1 cellular context compared by ENCODE assay signal in the genomic region with DNA sequence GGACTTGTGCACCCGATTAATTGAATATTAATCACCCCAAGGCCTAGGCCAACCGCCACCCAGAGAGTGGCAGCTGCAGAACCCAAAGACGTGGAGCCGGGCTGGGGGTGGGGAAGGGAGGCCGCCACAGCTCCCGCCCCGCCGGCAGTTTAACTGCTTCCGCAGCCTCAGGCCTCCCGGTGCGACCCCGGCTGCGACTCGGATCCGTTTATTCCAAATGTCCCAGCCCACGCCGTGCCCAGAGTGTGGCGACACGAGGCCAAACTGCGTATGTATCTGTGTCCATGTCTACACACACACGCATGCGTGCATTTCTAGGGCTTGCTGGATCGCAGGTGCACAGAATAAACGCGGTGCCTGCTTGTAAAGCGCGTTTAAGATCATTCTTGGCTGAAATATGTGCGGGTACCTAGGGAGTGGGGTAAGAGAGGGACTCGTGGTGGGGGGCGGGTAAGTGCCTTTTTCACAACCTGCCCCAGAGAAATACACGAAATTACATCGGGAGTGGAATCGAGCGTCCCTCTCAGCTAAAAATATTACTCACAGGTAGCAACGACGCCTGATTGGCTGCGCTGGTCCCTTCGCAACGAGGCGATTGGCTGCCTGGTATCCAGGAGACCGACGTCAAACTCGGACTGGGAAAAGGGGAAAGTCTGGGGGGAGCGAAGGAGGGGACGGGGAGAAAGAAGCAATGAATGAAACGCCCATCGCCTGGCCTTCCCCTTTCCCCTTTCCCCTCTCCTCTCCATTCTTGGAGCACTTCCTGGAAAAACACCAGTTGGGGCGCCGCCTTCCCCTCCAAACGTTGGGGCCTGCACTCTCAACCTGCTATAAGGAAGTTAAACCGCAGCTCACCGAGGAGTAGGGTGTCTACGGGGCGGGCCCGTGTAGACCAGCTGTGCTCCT.
TF ChIP-seq lines count a peak whose summit lies in the region.

No MANE protein-coding gene starts in this region.

TF ChIP-seq in HepG2, 621 proteins besides CTCF, POLR2A, EP300 and RAD21 (continued from another document and continues in another):
- TF ChIP-seq ISL2 (CRISPR knock-in tag; IDR thresholded peaks at IDR 0.05) = no peak; the same call in 1 of the 2 replicates
- peak; percentile 81 for TF ChIP-seq ZHX1 (CRISPR knock-in tag; IDR thresholded peaks at IDR 0.05; ENCODE audit: low read depth)
- TF ChIP-seq NR1H2 (CRISPR knock-in tag; IDR thresholded peaks at IDR 0.05; ENCODE audit: borderline replicate concordance, low read depth) = no peak
- TF ChIP-seq, protein P1, sequence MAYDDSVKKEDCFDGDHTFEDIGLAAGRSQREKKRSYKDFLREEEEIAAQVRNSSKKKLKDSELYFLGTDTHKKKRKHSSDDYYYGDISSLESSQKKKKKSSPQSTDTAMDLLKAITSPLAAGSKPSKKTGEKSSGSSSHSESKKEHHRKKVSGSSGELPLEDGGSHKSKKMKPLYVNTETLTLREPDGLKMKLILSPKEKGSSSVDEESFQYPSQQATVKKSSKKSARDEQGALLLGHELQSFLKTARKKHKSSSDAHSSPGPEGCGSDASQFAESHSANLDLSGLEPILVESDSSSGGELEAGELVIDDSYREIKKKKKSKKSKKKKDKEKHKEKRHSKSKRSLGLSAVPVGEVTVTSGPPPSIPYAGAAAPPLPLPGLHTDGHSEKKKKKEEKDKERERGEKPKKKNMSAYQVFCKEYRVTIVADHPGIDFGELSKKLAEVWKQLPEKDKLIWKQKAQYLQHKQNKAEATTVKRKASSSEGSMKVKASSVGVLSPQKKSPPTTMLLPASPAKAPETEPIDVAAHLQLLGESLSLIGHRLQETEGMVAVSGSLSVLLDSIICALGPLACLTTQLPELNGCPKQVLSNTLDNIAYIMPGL (CRISPR knock-in tag; IDR thresholded peaks at IDR 0.05; ENCODE audit: borderline replicate concordance in 1 of 2, low read depth in 1 of 2) = peak; percentile 16 to 85; a peak in 2 of 4 replicates
- 0 out of 2 replicates have a peak, but pooled peaks have one; percentile 14 for TF ChIP-seq ZNF337 (CRISPR knock-in tag; IDR thresholded peaks at IDR 0.05; ENCODE audit: borderline replicate concordance, low read depth)
- no peak for TF ChIP-seq HOXD1 (CRISPR knock-in tag; IDR thresholded peaks at IDR 0.05)
- peak; percentile 96 for TF ChIP-seq ZFX (CRISPR knock-in tag; IDR thresholded peaks at IDR 0.05; ENCODE audit: low read depth)
- no peak for TF ChIP-seq MAFF (IDR thresholded peaks at IDR 0.05; ENCODE audit: low read depth, low read length)
- TF ChIP-seq ZNF646 (CRISPR knock-in tag; IDR thresholded peaks at IDR 0.05) = 0 out of 2 replicates have a peak, but pooled peaks have one; percentile 46
- TF ChIP-seq ZNF546 (CRISPR knock-in tag; conservative IDR thresholded peaks at IDR 0.05) = no peak
- TF ChIP-seq, protein P2, sequence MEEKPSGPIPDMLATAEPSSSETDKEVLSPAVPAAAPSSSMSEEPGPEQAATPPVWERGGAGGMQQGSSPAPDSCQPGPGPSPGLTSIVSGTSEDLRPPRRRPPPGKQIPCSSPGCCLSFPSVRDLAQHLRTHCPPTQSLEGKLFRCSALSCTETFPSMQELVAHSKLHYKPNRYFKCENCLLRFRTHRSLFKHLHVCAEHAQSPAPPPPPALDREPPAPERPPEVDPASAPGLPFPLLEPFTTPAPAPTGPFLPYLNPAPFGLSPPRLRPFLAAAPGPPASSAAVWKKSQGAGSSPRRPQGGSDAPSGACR (CRISPR knock-in tag; IDR thresholded peaks at IDR 0.05) = peak; percentile 43
- TF ChIP-seq RFXANK (CRISPR knock-in tag; IDR thresholded peaks at IDR 0.05) = peak; percentile 97
- peak; percentile 67; the same call in 1 of the 2 replicates for TF ChIP-seq NCOA2 (CRISPR knock-in tag; IDR thresholded peaks at IDR 0.05)
- TF ChIP-seq, protein P3, sequence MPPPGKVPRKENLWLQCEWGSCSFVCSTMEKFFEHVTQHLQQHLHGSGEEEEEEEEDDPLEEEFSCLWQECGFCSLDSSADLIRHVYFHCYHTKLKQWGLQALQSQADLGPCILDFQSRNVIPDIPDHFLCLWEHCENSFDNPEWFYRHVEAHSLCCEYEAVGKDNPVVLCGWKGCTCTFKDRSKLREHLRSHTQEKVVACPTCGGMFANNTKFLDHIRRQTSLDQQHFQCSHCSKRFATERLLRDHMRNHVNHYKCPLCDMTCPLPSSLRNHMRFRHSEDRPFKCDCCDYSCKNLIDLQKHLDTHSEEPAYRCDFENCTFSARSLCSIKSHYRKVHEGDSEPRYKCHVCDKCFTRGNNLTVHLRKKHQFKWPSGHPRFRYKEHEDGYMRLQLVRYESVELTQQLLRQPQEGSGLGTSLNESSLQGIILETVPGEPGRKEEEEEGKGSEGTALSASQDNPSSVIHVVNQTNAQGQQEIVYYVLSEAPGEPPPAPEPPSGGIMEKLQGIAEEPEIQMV (CRISPR knock-in tag; IDR thresholded peaks at IDR 0.05; ENCODE audit: low read depth) = peak; percentile 32; the same call in 1 of the 2 replicates
- TF ChIP-seq ADNP (CRISPR knock-in tag; IDR thresholded peaks at IDR 0.05) = no peak
- no peak for TF ChIP-seq TRIM24 (CRISPR knock-in tag; IDR thresholded peaks at IDR 0.05)
- peak; percentile 79 for TF ChIP-seq POLR2G (IDR thresholded peaks at IDR 0.05; ENCODE audit: low read depth, low read length)
- TF ChIP-seq ZNF207 (IDR thresholded peaks at IDR 0.05; ENCODE audit: borderline replicate concordance) = no peak
- TF ChIP-seq, protein P4, sequence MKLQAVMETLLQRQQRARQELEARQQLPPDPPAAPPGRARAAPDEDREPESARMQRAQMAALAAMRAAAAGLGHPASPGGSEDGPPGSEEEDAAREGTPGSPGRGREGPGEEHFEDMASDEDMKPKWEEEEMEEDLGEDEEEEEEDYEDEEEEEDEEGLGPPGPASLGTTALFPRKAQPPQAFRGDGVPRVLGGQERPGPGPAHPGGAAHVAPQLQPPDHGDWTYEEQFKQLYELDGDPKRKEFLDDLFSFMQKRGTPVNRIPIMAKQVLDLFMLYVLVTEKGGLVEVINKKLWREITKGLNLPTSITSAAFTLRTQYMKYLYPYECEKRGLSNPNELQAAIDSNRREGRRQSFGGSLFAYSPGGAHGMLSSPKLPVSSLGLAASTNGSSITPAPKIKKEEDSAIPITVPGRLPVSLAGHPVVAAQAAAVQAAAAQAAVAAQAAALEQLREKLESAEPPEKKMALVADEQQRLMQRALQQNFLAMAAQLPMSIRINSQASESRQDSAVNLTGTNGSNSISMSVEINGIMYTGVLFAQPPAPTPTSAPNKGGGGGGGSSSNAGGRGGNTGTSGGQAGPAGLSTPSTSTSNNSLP (IDR thresholded peaks at IDR 0.05; ENCODE audit: low read depth, low read length) = no peak
- no peak for TF ChIP-seq SOX6 (IDR thresholded peaks at IDR 0.05)
- peak; percentile 63 for TF ChIP-seq SOX6 (CRISPR knock-in tag; IDR thresholded peaks at IDR 0.05)
- no peak for TF ChIP-seq SRSF4 (IDR thresholded peaks at IDR 0.05; ENCODE audit: low read depth, low read length, poor library complexity, severe bottlenecking)
- peak; percentile 77; the same call in 1 of the 2 replicates for TF ChIP-seq ZNF333 (CRISPR knock-in tag; IDR thresholded peaks at IDR 0.05; ENCODE audit: borderline replicate concordance)
- TF ChIP-seq FOXA1 (IDR thresholded peaks at IDR 0.05) = no peak
- TF ChIP-seq FOXA1 (CRISPR knock-in tag; IDR thresholded peaks at IDR 0.05) = peak; percentile 38; the same call in 1 of the 2 replicates
- no peak for TF ChIP-seq ARID2 (CRISPR knock-in tag; IDR thresholded peaks at IDR 0.05; ENCODE audit: borderline replicate concordance)
- TF ChIP-seq, protein P5, sequence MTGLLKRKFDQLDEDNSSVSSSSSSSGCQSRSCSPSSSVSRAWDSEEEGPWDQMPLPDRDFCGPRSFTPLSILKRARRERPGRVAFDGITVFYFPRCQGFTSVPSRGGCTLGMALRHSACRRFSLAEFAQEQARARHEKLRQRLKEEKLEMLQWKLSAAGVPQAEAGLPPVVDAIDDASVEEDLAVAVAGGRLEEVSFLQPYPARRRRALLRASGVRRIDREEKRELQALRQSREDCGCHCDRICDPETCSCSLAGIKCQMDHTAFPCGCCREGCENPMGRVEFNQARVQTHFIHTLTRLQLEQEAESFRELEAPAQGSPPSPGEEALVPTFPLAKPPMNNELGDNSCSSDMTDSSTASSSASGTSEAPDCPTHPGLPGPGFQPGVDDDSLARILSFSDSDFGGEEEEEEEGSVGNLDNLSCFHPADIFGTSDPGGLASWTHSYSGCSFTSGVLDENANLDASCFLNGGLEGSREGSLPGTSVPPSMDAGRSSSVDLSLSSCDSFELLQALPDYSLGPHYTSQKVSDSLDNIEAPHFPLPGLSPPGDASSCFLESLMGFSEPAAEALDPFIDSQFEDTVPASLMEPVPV (CRISPR knock-in tag; IDR thresholded peaks at IDR 0.05) = no peak; the same call in none of the 2 replicates
- TF ChIP-seq ZNF101 (CRISPR knock-in tag; IDR thresholded peaks at IDR 0.05; ENCODE audit: borderline replicate concordance, low read depth) = no peak
- TF ChIP-seq JUNB (CRISPR knock-in tag; IDR thresholded peaks at IDR 0.05; ENCODE audit: borderline replicate concordance) = no peak; the same call in 1 of the 2 replicates
- peak; percentile 86 for TF ChIP-seq MED8 (CRISPR knock-in tag; IDR thresholded peaks at IDR 0.05; ENCODE audit: insufficient replicate concordance)
- peak; percentile 99 for TF ChIP-seq RFXAP (CRISPR knock-in tag; IDR thresholded peaks at IDR 0.05; ENCODE audit: borderline replicate concordance)
- TF ChIP-seq ZNF24 (IDR thresholded peaks at IDR 0.05) = peak; percentile 92
- TF ChIP-seq CC2D1A (CRISPR knock-in tag; IDR thresholded peaks at IDR 0.05) = 0 out of 2 replicates have a peak, but pooled peaks have one; percentile 28
- no peak for TF ChIP-seq MAFK (conservative IDR thresholded peaks at IDR 0.05 in 1 of 2, IDR thresholded peaks at IDR 0.05 in 1 of 2; ENCODE audit: low read length in 2 of 2)
- TF ChIP-seq NFIB (CRISPR knock-in tag; IDR thresholded peaks at IDR 0.05; ENCODE audit: borderline replicate concordance) = no peak
- TF ChIP-seq, protein P6, sequence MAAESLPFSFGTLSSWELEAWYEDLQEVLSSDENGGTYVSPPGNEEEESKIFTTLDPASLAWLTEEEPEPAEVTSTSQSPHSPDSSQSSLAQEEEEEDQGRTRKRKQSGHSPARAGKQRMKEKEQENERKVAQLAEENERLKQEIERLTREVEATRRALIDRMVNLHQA (CRISPR knock-in tag; IDR thresholded peaks at IDR 0.05) = 0 out of 2 replicates have a peak, but pooled peaks have one; percentile 44
- no peak for TF ChIP-seq SIN3B (IDR thresholded peaks at IDR 0.05; ENCODE audit: low read length)
